In the genomic region with DNA sequence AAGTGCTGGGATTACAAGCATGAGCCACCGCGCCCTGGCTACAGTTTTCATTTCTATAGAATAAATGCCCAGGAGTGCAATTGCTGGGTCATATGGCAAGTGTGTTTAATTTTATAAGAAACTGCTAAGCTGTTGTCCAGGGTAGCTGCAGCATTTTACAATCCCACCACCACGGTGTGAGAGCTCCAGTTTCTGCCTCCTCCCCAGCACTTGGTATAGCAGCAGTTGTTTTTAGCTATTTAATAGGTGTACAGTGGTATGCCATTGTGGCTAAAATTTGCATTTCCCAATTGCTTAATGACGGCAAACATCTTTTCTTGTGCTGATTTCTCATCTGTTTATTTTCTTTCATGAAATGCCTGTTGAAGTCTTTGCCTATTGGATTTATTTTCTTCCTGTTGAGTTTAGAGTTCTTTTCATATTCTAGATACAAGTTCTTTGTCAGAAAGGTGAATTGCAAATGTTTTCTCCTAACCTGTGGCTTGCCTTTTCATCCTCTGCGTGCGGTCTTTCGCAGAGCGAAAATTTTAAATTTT, we compare ENCODE assay signal across 23 cellular contexts.
"Had no signal": no experiment of that assay in that cellular context is flagged by ENCODE, and none has a peak within 500 bp of the region (broad histone marks: within the 10 kb centered on the region; RNA-seq: fewer than 3 reads in every experiment).

No MANE protein-coding gene starts in this region.

- H3K36me3 ChIP-seq: MG63 had no signal

- H3K27ac ChIP-seq: HL-60 had no signal

- H3K9me3 ChIP-seq: MG63, SK-N-SH had no signal

- H3K27me3 ChIP-seq: MG63 had no signal

- H3K9ac ChIP-seq: SK-N-SH had no signal

- DNase-seq: IMR-90, Karpas-422, KG1, MG63, NCI-H1092, NCI-H1105 treated with DMSO at 0.1 percent for 48 hours, NCI-H1436, NCI-H187, NCI-H2029, NCI-H2081 treated with DMSO at 0.1 percent for 48 hours, NCI-H2171, NCI-H226, NCI-H446, NCI-H510A, NCI-H524 treated with DMSO at 0.1 percent for 48 hours, NCI-H69, NCI-H774, RPMI8226, SHP77, SK-N-SH, SW 1271 had no signal

- ATAC-seq: HepG2 had no signal

- H3K4me2 ChIP-seq: SK-N-SH had no signal

- H3K4me3 ChIP-seq: MG63 had no signal
